In the genomic region with DNA sequence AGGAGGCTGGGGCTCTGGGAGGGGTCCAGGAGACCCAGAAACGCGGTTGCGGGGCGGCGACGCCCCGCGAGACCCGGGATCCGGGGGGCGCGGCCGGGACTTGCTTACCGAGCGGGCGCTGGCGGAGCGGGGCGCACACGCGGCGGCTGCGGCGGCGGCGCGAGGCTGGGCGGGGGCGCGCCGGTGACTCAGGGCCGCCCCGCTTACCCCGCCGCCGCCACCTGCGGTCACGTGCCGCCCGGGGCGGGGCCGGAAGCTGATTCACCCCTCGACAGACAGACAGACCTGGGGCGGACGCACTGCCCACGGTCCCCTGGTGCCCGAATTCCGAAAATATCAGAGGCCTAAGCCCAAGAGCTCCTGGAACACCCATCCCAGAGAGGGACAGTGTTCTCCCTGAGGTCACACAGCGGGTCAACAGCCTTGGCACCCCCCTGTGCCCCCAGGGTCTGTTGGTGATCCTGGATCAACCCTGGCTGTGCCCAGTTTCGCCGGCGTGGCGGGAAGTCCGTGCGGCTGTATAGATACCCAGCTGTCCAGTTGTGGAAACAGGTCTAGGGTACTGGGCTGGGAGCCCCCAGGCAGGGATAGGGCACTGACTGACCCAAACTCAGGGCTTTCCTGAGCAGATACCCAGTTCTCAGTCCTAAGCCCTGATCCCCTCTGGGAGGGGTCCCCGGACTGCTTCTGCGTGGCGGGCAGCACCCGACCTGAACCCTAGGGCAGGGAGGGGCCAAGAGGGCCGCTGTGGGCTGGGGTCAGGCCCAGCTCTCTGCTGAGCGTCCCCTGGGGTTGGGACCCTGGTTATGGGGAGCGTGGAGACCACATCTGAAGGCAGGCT, we compare ENCODE assay signal across 8 cellular contexts. TPM values are rescaled to one million over a fixed set of nuclear protein-coding genes. Genes with fewer than 3 reads are reported as not detected.
DNase-seq lines count a peak whose midpoint lies in the region; ATAC-seq, FAIRE-seq and TF ChIP-seq lines count a peak whose summit lies in the region.

A gene with protein sequence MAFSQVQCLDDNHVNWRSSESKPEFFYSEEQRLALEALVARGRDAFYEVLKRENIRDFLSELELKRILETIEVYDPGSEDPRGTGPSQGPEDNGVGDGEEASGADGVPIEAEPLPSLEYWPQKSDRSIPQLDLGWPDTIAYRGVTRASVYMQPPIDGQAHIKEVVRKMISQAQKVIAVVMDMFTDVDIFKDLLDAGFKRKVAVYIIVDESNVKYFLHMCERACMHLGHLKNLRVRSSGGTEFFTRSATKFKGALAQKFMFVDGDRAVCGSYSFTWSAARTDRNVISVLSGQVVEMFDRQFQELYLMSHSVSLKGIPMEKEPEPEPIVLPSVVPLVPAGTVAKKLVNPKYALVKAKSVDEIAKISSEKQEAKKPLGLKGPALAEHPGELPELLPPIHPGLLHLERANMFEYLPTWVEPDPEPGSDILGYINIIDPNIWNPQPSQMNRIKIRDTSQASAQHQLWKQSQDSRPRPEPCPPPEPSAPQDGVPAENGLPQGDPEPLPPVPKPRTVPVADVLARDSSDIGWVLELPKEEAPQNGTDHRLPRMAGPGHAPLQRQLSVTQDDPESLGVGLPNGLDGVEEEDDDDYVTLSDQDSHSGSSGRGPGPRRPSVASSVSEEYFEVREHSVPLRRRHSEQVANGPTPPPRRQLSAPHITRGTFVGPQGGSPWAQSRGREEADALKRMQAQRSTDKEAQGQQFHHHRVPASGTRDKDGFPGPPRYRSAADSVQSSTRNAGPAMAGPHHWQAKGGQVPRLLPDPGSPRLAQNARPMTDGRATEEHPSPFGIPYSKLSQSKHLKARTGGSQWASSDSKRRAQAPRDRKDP (minus strand): TSS at position 164 of the 841 bp plus-strand sequence. CDS start 723 bp downstream, outside the sequence.

- FAIRE-seq in astrocyte (lab: Jason Lieb, UNC): no peak

- peak within 1 kb of the TSS; percentile 92 for H3K27ac Mint-ChIP-seq in CD8-positive, alpha-beta T cell
- H3K27ac Mint-ChIP-seq in astrocyte (ENCODE audit: unreplicated experiment): peak within 1 kb of the TSS; percentile 88

- POLR2A ChIA-PET in CD8-positive, alpha-beta T cell (lab: Charles Lee): interaction anchor here (0.6 to 1.5 kb wide), 8 partner anchors 12 to 782 kb away, joined by 3 to 7 read pairs (median 4); a partner anchor contains a TSS

- peaks cover 30% of the 10 kb centered on the region for H3K4me1 ChIP-seq in CD8-positive, alpha-beta T cell (ENCODE audit: insufficient read depth, low read length)
- H3K4me1 ChIP-seq in HUES64 (ENCODE audit: insufficient read depth, low read length): peaks cover 9% of the 10 kb centered on the region
- peaks cover 44% of the 10 kb centered on the region for H3K4me1 ChIP-seq in astrocyte (ENCODE audit: insufficient read depth, low read length)
- peaks cover 8% of the 10 kb centered on the region for H3K4me1 ChIP-seq in iPS-15b (ENCODE audit: control insufficient read depth, insufficient read depth, low read length)

- H3K9me3 ChIP-seq in CD8-positive, alpha-beta T cell (ENCODE audit: low read length): no peaks in the 10 kb centered on the region
- H3K9me3 ChIP-seq in HUES64 (ENCODE audit: insufficient read depth, low read depth, low read length): 0 out of 2 replicates have a peak, but pooled peaks cover 6% of the 10 kb centered on the region
- H3K9me3 ChIP-seq in astrocyte (ENCODE audit: insufficient read depth, low read depth, low read length): no peaks in the 10 kb centered on the region
- no peaks in the 10 kb centered on the region for H3K9me3 ChIP-seq in iPS-15b (ENCODE audit: control insufficient read depth, insufficient read depth, low read length)

- H2AFZ ChIP-seq in astrocyte (ENCODE audit: low read depth, low read length): peak within 1 kb of the TSS; percentile 84

- H4K20me1 ChIP-seq in astrocyte (ENCODE audit: insufficient read depth, low read length): peaks cover 39% of the 10 kb centered on the region

- peaks cover 4% of the 10 kb centered on the region for H3K36me3 Mint-ChIP-seq in CD8-positive, alpha-beta T cell
- peaks cover 4% of the 10 kb centered on the region for H3K36me3 Mint-ChIP-seq in astrocyte (ENCODE audit: low read depth, unreplicated experiment)

- H3K4me1 Mint-ChIP-seq in CD8-positive, alpha-beta T cell (ENCODE audit: low read depth): peaks cover 30% of the 10 kb centered on the region
- peaks cover 8% of the 10 kb centered on the region for H3K4me1 Mint-ChIP-seq in astrocyte (ENCODE audit: low read depth, unreplicated experiment)

- no peaks in the 10 kb centered on the region for H3K9me3 Mint-ChIP-seq in CD8-positive, alpha-beta T cell
- H3K9me3 Mint-ChIP-seq in astrocyte (ENCODE audit: unreplicated experiment): peaks cover 3% of the 10 kb centered on the region

- peak within 1 kb of the TSS; percentile 92 for H3K4me2 ChIP-seq in astrocyte (ENCODE audit: low read length)

- peak within 1 kb of the TSS; percentile 53 for H3K27ac ChIP-seq in CD8-positive, alpha-beta T cell (ENCODE audit: low read depth, low read length)
- peak within 1 kb of the TSS; percentile 84 for H3K27ac ChIP-seq in HUES64 (ENCODE audit: low read depth, low read length)
- peak within 1 kb of the TSS; percentile 87 for H3K27ac ChIP-seq in astrocyte (ENCODE audit: low read depth, low read length)

- TF ChIP-seq CTCF in CD8-positive, alpha-beta T cell (IDR thresholded peaks at IDR 0.05): no peak
- TF ChIP-seq CTCF in GM20000 (IDR thresholded peaks at IDR 0.05; ENCODE audit: extremely low read depth, missing control alignments) (no peak), astrocyte (IDR thresholded peaks at IDR 0.05; ENCODE audit: insufficient read depth, low read depth, low read length) (no peak)

- H3K4me3 ChIP-seq in CD8-positive, alpha-beta T cell (ENCODE audit: low read depth, low read length): peak within 1 kb of the TSS; percentile 55
- H3K4me3 ChIP-seq in HUES64 (ENCODE audit: low read length) (peak within 1 kb of the TSS; percentile 89), astrocyte (ENCODE audit: insufficient read depth, low read depth, low read length) (peak within 1 kb of the TSS; percentile 77), iPS-15b (ENCODE audit: low read depth, low read length) (peak within 1 kb of the TSS; percentile 79)

- intact Hi-C loops in CD8-positive, alpha-beta T cell (cut with DNase I, micrococcal nuclease): no loop called here

- peak; percentile 73 for ATAC-seq in CD8-positive, alpha-beta T cell

- peak; percentile 63 to 91 (median 89) for DNase-seq in CD8-positive, alpha-beta T cell
- DNase-seq in GM20000 (ENCODE audit: low spot score): peak; percentile 94
- peak; percentile 65 to 88 (median 81) for DNase-seq in T-helper 2 cell
- DNase-seq in astrocyte (ENCODE audit: low read depth): peak; percentile 35
- peak; percentile 90 for DNase-seq in stimulated activated CD4-positive, alpha-beta T cell treated with anti-CD3 and anti-CD28 coated beads, Interleukin-12 subunit alpha, Interleukin-12 subunit beta, amount 100 ng/mL, for 4 hours
- DNase-seq in NK-92 (lab: John Stamatoyannopoulos, UW; ENCODE audit: unreplicated experiment): no peak

- peak within 1 kb of the TSS; percentile 88 for H3K9ac ChIP-seq in HUES64 (ENCODE audit: low read depth, low read length)
- peak within 1 kb of the TSS; percentile 90 for H3K9ac ChIP-seq in astrocyte (ENCODE audit: low read length)
- peak within 1 kb of the TSS; percentile 71 for H3K9ac ChIP-seq in iPS-15b (ENCODE audit: low read depth, low read length)

- no peaks in the 10 kb centered on the region for H3K27me3 Mint-ChIP-seq in CD8-positive, alpha-beta T cell (ENCODE audit: low read depth)
- peaks cover 3% of the 10 kb centered on the region for H3K27me3 Mint-ChIP-seq in astrocyte (ENCODE audit: low read depth, unreplicated experiment)

- CTCF ChIA-PET in CD8-positive, alpha-beta T cell (lab: Charles Lee): no interaction called here

- 11% methylated on average over 62 of the region's 62 CpGs for WGBS in HUES64

- H3K27me3 ChIP-seq in CD8-positive, alpha-beta T cell (ENCODE audit: insufficient read depth, low read length): no peaks in the 10 kb centered on the region
- H3K27me3 ChIP-seq in HUES64 (ENCODE audit: insufficient read depth, low read length) (no peaks in the 10 kb centered on the region), astrocyte (ENCODE audit: insufficient read depth, low read length) (no peaks in the 10 kb centered on the region), iPS-15b (ENCODE audit: control insufficient read depth, insufficient read depth, low read length) (no peaks in the 10 kb centered on the region)

- no peaks in the 10 kb centered on the region for H3K36me3 ChIP-seq in CD8-positive, alpha-beta T cell (ENCODE audit: insufficient read depth, low read length)
- H3K36me3 ChIP-seq in HUES64 (ENCODE audit: insufficient read depth, low read length) (peaks cover 29% of the 10 kb centered on the region), astrocyte (ENCODE audit: insufficient read depth, low read length) (no peaks in the 10 kb centered on the region), iPS-15b (ENCODE audit: control insufficient read depth, insufficient read depth, low read length) (peaks cover 15% of the 10 kb centered on the region)

- peak within 1 kb of the TSS; percentile 92 for H3K4me3 Mint-ChIP-seq in CD8-positive, alpha-beta T cell
- peak within 1 kb of the TSS; percentile 90 for H3K4me3 Mint-ChIP-seq in astrocyte (ENCODE audit: unreplicated experiment)

- H3K79me2 ChIP-seq in astrocyte (ENCODE audit: insufficient read depth, low read length): peaks cover 43% of the 10 kb centered on the region

RNA-seq across cellular contexts. Expression of the gene that starts here (rescaled TPM):
- 1 to 10 TPM; 3.5 to 4.1 TPM for total RNA-seq in CD8-positive, alpha-beta T cell
- 14.0 TPM for polyA plus RNA-seq in HUES64 (2013, experiment 1 of 2)
- 11.6 TPM for polyA plus RNA-seq in HUES64 (2013, experiment 2 of 2)
- 10.6 and 12.9 TPM in 2 replicates for total RNA-seq in astrocyte
